Comparison of ENCODE assay signal across 24 cellular contexts in genomic region chr13:48678316-48678715, GRCh38. TPM values are rescaled to one million over a fixed set of nuclear protein-coding genes. Genes with fewer than 3 reads are reported as not detected.
A peak's percentile ranks its signal among the peaks of the same experiment; 100 is the strongest.
DNase-seq lines count a peak whose midpoint lies in the region; ATAC-seq and TF ChIP-seq lines count a peak whose summit lies in the region.
"Had no signal": no experiment of that assay in that cellular context is flagged by ENCODE, and none has a peak within 500 bp of the region (broad histone marks: within the 10 kb centered on the region; RNA-seq: fewer than 3 reads in every experiment).

No MANE protein-coding gene starts in this region.

- DNase-seq in activated T-cell treated with anti-CD3 and anti-CD28 coated beads, Interleukin-2, amount 50 U/mL, for 24 hours, result no peak
- DNase-seq in activated T-cell treated with anti-CD3 and anti-CD28 coated beads, Interleukin-2, amount 50 U/mL, for 72 hours, result no peak
- no peak for DNase-seq in T-helper 17 cell
- DNase-seq in glutamatergic neuron, result no peak
- DNase-seq in mucosa of descending colon, result no peak
- no peak for DNase-seq in amygdala (lab: John Stamatoyannopoulos, UW)
- DNase-seq: C1 segment of cervical spinal cord, DMS53, EL, GOT3, Kasumi-1, MG63, NCI-H1048, NCI-H1417 treated with DMSO at 0.1 percent for 48 hours, NCI-H187, NCI-H748 treated with DMSO at 0.1 percent for 48 hours, PC-9, RPMI8226, SHP77 had no signal

- TF ChIP-seq CTCF in glutamatergic neuron (IDR thresholded peaks at IDR 0.05; ENCODE audit: partially characterized antibody, unreplicated experiment) (no peak), neutrophil (IDR thresholded peaks at IDR 0.05) (no peak), mucosa of descending colon (IDR thresholded peaks at IDR 0.05) (no peak)

- no peaks in the 10 kb centered on the region for H3K27me3 Mint-ChIP-seq in activated T-cell treated with anti-CD3 and anti-CD28 coated beads, Interleukin-2, amount 50 U/mL, for 24 hours
- no peaks in the 10 kb centered on the region for H3K27me3 Mint-ChIP-seq in activated T-cell treated with anti-CD3 and anti-CD28 coated beads, Interleukin-2, amount 50 U/mL, for 72 hours (ENCODE audit: low read depth)
- H3K27me3 Mint-ChIP-seq in T-helper 17 cell (no peaks in the 10 kb centered on the region), glutamatergic neuron (ENCODE audit: unreplicated experiment) (peaks cover 7% of the 10 kb centered on the region)

- peak overlapping the region in 1 of 2 experiments; percentile 48 for H3K4me3 ChIP-seq in neutrophil (ENCODE audit: low read depth in 1 of 2, low read length in 1 of 2)
- H3K4me3 ChIP-seq in mucosa of descending colon, result no peak overlapping the region
- H3K4me3 ChIP-seq: MG63, PC-9 had no signal

- no peak overlapping the region for H3K4me3 Mint-ChIP-seq in activated T-cell treated with anti-CD3 and anti-CD28 coated beads, Interleukin-2, amount 50 U/mL, for 24 hours
- no peak overlapping the region for H3K4me3 Mint-ChIP-seq in activated T-cell treated with anti-CD3 and anti-CD28 coated beads, Interleukin-2, amount 50 U/mL, for 72 hours
- H3K4me3 Mint-ChIP-seq in T-helper 17 cell, result no peak overlapping the region
- H3K4me3 Mint-ChIP-seq in glutamatergic neuron (ENCODE audit: unreplicated experiment), result no peak overlapping the region

- H3K4me1 Mint-ChIP-seq in activated T-cell treated with anti-CD3 and anti-CD28 coated beads, Interleukin-2, amount 50 U/mL, for 24 hours (ENCODE audit: low read depth), result peaks cover 19% of the 10 kb centered on the region
- peaks cover 14% of the 10 kb centered on the region for H3K4me1 Mint-ChIP-seq in activated T-cell treated with anti-CD3 and anti-CD28 coated beads, Interleukin-2, amount 50 U/mL, for 72 hours (ENCODE audit: low read depth)
- H3K4me1 Mint-ChIP-seq in T-helper 17 cell, result peaks cover 32% of the 10 kb centered on the region
- peaks cover 2% of the 10 kb centered on the region for H3K4me1 Mint-ChIP-seq in glutamatergic neuron (ENCODE audit: low read depth, unreplicated experiment)

- ATAC-seq in activated T-cell treated with anti-CD3 and anti-CD28 coated beads, Interleukin-2, amount 50 U/mL, for 72 hours (replicated peaks in 1 of 2), result no peak
- ATAC-seq in T-helper 17 cell (no peak), mucosa of descending colon (no peak), HG03442 (IDR thresholded peaks at IDR 0.05; ENCODE audit: unreplicated experiment) (no peak)
- ATAC-seq: HCT116 had no signal

- H3K27ac ChIP-seq in neutrophil, result peak overlapping the region; percentile 70
- H3K27ac ChIP-seq: 22Rv1, PC-9 had no signal

- H3K27me3 ChIP-seq in neutrophil, result no peaks in the 10 kb centered on the region
- H3K27me3 ChIP-seq: MG63 had no signal

- intact Hi-C loops in mucosa of descending colon (cut with DNase I, micrococcal nuclease), result no loop called here

- H3K9me3 ChIP-seq in T-helper 17 cell (ENCODE audit: control insufficient read depth, low read length, poor library complexity, severe bottlenecking) (no peaks in the 10 kb centered on the region), neutrophil (no peaks in the 10 kb centered on the region), mucosa of descending colon (no peaks in the 10 kb centered on the region)
- H3K9me3 ChIP-seq: MG63 had no signal

- H3K27ac Mint-ChIP-seq in activated T-cell treated with anti-CD3 and anti-CD28 coated beads, Interleukin-2, amount 50 U/mL, for 24 hours, result peak overlapping the region; percentile 1
- no peak overlapping the region for H3K27ac Mint-ChIP-seq in activated T-cell treated with anti-CD3 and anti-CD28 coated beads, Interleukin-2, amount 50 U/mL, for 72 hours
- H3K27ac Mint-ChIP-seq in T-helper 17 cell (peak overlapping the region; percentile 2), glutamatergic neuron (ENCODE audit: unreplicated experiment) (peak overlapping the region; percentile 4)

- no peaks in the 10 kb centered on the region for H3K36me3 Mint-ChIP-seq in activated T-cell treated with anti-CD3 and anti-CD28 coated beads, Interleukin-2, amount 50 U/mL, for 24 hours (ENCODE audit: low read depth)
- peaks cover 3 to 7% of the 10 kb centered on the region in 2 donors for H3K36me3 Mint-ChIP-seq in activated T-cell treated with anti-CD3 and anti-CD28 coated beads, Interleukin-2, amount 50 U/mL, for 72 hours (ENCODE audit: insufficient read depth in 2 of 2)
- H3K36me3 Mint-ChIP-seq in T-helper 17 cell (ENCODE audit: low read depth), result peaks cover 7% of the 10 kb centered on the region
- H3K36me3 Mint-ChIP-seq in glutamatergic neuron (ENCODE audit: unreplicated experiment), result no peaks in the 10 kb centered on the region

- peaks cover 49 to 55% of the 10 kb centered on the region in 2 experiments for H3K4me1 ChIP-seq in neutrophil (ENCODE audit: control insufficient read depth in 1 of 2, insufficient read depth in 1 of 2, low read depth in 1 of 2, low read length in 1 of 2)
- no peaks in the 10 kb centered on the region for H3K4me1 ChIP-seq in mucosa of descending colon (ENCODE audit: low read depth)

- H3K9me3 Mint-ChIP-seq in activated T-cell treated with anti-CD3 and anti-CD28 coated beads, Interleukin-2, amount 50 U/mL, for 24 hours, result peaks cover 9% of the 10 kb centered on the region
- peaks cover 3 to 9% of the 10 kb centered on the region in 2 donors for H3K9me3 Mint-ChIP-seq in activated T-cell treated with anti-CD3 and anti-CD28 coated beads, Interleukin-2, amount 50 U/mL, for 72 hours
- H3K9me3 Mint-ChIP-seq in glutamatergic neuron (ENCODE audit: unreplicated experiment), result peaks cover 4% of the 10 kb centered on the region

- no peaks in the 10 kb centered on the region for H3K36me3 ChIP-seq in neutrophil
- H3K36me3 ChIP-seq in mucosa of descending colon (ENCODE audit: low read depth), result no peaks in the 10 kb centered on the region
- H3K36me3 ChIP-seq: MG63 had no signal

RNA-seq across cellular contexts. Expression of gene CYSLTR2, which starts 24.6 kb away (rescaled TPM):
- total RNA-seq in activated T-cell treated with anti-CD3 and anti-CD28 coated beads, Interleukin-2, amount 50 U/mL, for 72 hours, result 1 to 10 TPM; 3.1 to 4.0 TPM
- total RNA-seq in T-helper 17 cell (1 to 10 TPM; 2.8 to 5.9 TPM), glutamatergic neuron (ENCODE audit: unreplicated experiment) (4.9 TPM), mucosa of descending colon (1 to 10 TPM in 1 of 3 donors, under 1 TPM in 2; 0.14 to 1.4 (median 0.58) TPM)
- total RNA-seq: NCI-H460, PC-9 had no signal
